ENCODE assay signal across 27 cellular contexts in genomic region chr14:74508844-74509428, GRCh38. TPM values are rescaled to one million over a fixed set of nuclear protein-coding genes. Genes with fewer than 3 reads are reported as not detected.
A peak's percentile ranks its signal among the peaks of the same experiment; 100 is the strongest.
DNase-seq lines count a peak whose midpoint lies in the region; ATAC-seq and TF ChIP-seq lines count a peak whose summit lies in the region.
"Had no signal": no experiment of that assay in that cellular context is flagged by ENCODE, and none has a peak within 500 bp of the region (broad histone marks: within the 10 kb centered on the region; RNA-seq: fewer than 3 reads in every experiment).

No MANE protein-coding gene starts in this region.

- peaks cover 30% of the 10 kb centered on the region for H3K36me3 Mint-ChIP-seq in chondrocyte (ENCODE audit: low read depth)
- peaks cover 2% of the 10 kb centered on the region for H3K36me3 Mint-ChIP-seq in T-helper 17 cell (ENCODE audit: low read depth)

- H3K9me3 Mint-ChIP-seq in chondrocyte (ENCODE audit: low read depth) = no peaks in the 10 kb centered on the region
- H3K9me3 Mint-ChIP-seq: activated B cell treated with CpG ODN at 0.5 μM for 24 hours; activated naive CD4-positive, alpha-beta T cell treated with anti-CD3 and anti-CD28 coated beads for 36 hours; activated T-cell treated with anti-CD3 and anti-CD28 coated beads, Interleukin-2, amount 50 U/mL, for 72 hours; neural crest cell; stimulated activated naive CD8-positive, alpha-beta T cell treated with anti-CD3 and anti-CD28 coated beads, Interleukin-15, amount 100 ng/mL, for 72 hours had no signal

- peaks cover 0 to 6% (median 0%) of the 10 kb centered on the region in 7 donors for H3K27me3 ChIP-seq in heart right ventricle
- H3K27me3 ChIP-seq: right atrium auricular region, uterus had no signal

- TF ChIP-seq CTCF in heart right ventricle (IDR thresholded peaks at IDR 0.05) (no peak), chondrocyte (IDR thresholded peaks at IDR 0.05) (no peak)

- WGBS in heart right ventricle, 2 donors = 76 to 81% methylated on average over 13 of the region's 13 CpGs

- no peaks in the 10 kb centered on the region for H3K27me3 Mint-ChIP-seq in chondrocyte (ENCODE audit: low read depth)
- peaks cover 43% of the 10 kb centered on the region for H3K27me3 Mint-ChIP-seq in T-helper 17 cell

- H3K4me1 ChIP-seq in heart right ventricle = peaks cover 0 to 11% (median 0%) of the 10 kb centered on the region in 9 donors
- H3K4me1 ChIP-seq: uterus had no signal

- H3K27ac Mint-ChIP-seq in chondrocyte (ENCODE audit: unreplicated experiment) (no peak overlapping the region), T-helper 17 cell (no peak overlapping the region)
- H3K27ac Mint-ChIP-seq: activated B cell treated with CpG ODN at 0.5 μM for 24 hours; activated naive CD4-positive, alpha-beta T cell treated with anti-CD3 and anti-CD28 coated beads for 36 hours; activated T-cell treated with anti-CD3 and anti-CD28 coated beads, Interleukin-2, amount 50 U/mL, for 72 hours; stimulated activated naive CD8-positive, alpha-beta T cell treated with anti-CD3 and anti-CD28 coated beads, Interleukin-15, amount 100 ng/mL, for 72 hours had no signal

- intact Hi-C loops in cardiac septum (cut with DNase I) = no loop called here
- intact Hi-C loops in heart right ventricle (cut with DNase I) = loop anchor here in 2 of 10 donors (5.0 to 10.0 kb wide), 2 partner anchors 96 to 98 kb away; no protein-coding TSS in a partner anchor

- no peak overlapping the region for H3K27ac ChIP-seq in heart right ventricle
- H3K27ac ChIP-seq: right atrium auricular region, uterus had no signal

- H3K4me3 ChIP-seq in heart right ventricle = no peak overlapping the region
- H3K4me3 ChIP-seq: right atrium auricular region, thoracic aorta, uterus had no signal

- peaks cover 37% of the 10 kb centered on the region for H3K4me1 Mint-ChIP-seq in chondrocyte (ENCODE audit: low read depth)
- H3K4me1 Mint-ChIP-seq in T-helper 17 cell = peaks cover 5% of the 10 kb centered on the region

- H3K36me3 ChIP-seq in heart right ventricle = peaks cover 0 to 56% (median 0%) of the 10 kb centered on the region in 9 donors
- H3K36me3 ChIP-seq: uterus had no signal

- ATAC-seq in heart right ventricle (no peak), HG02571 (IDR thresholded peaks at IDR 0.05; ENCODE audit: unreplicated experiment) (no peak), GM18861 (IDR thresholded peaks at IDR 0.05; ENCODE audit: unreplicated experiment) (no peak), T-helper 17 cell (no peak)
- ATAC-seq: activated T-cell treated with anti-CD3 and anti-CD28 coated beads, Interleukin-2, amount 50 U/mL, for 72 hours had no signal

- DNase-seq in cardiac septum (ENCODE audit: low spot score) (peak; percentile 71), heart right ventricle (no peak), chondrocyte (ENCODE audit: low spot score) (peak; percentile 82), mesenteric fat pad (ENCODE audit: low spot score) (peak; percentile 87), amygdala (lab: John Stamatoyannopoulos, UW) (no peak), T-helper 17 cell (no peak)
- DNase-seq: activated B cell treated with CpG ODN at 0.5 μM for 24 hours; activated CD4-positive, alpha-beta T cell treated with anti-CD3 and anti-CD28 coated beads, Interleukin-2, amount 50 U/mL, for 4 hours; activated naive CD4-positive, alpha-beta T cell treated with anti-CD3 and anti-CD28 coated beads for 36 hours; activated T-cell treated with anti-CD3 and anti-CD28 coated beads, Interleukin-2, amount 50 U/mL, for 72 hours; amniotic stem cell; DMS 273 treated with DMSO at 0.1 percent for 48 hours; effector CD8-positive, alpha-beta T cell; GOT3; hypothalamus; NCI-H1436 treated with DMSO at 0.1 percent for 48 hours; NCI-H774; stimulated activated CD4-positive, alpha-beta T cell treated with anti-CD3 and anti-CD28 coated beads, Interleukin-12 subunit alpha, Interleukin-12 subunit beta, amount 100 ng/mL, for 4 hours; stimulated activated CD4-positive, alpha-beta T cell treated with anti-CD3 and anti-CD28 coated beads, Interleukin-2, amount 100 ng/mL, for 48 hours; stimulated activated naive CD8-positive, alpha-beta T cell treated with anti-CD3 and anti-CD28 coated beads, Interleukin-15, amount 100 ng/mL, for 72 hours; T-helper 1 cell had no signal

- H3K9me3 ChIP-seq in heart right ventricle (no peaks in the 10 kb centered on the region), T-helper 17 cell (ENCODE audit: control insufficient read depth, low read length, poor library complexity, severe bottlenecking) (no peaks in the 10 kb centered on the region)
- H3K9me3 ChIP-seq: right atrium auricular region, thoracic aorta, uterus had no signal

- no peak overlapping the region for H3K4me3 Mint-ChIP-seq in chondrocyte (ENCODE audit: unreplicated experiment)
- H3K4me3 Mint-ChIP-seq in T-helper 17 cell = no peak overlapping the region
- H3K4me3 Mint-ChIP-seq: activated B cell treated with CpG ODN at 0.5 μM for 24 hours; activated naive CD4-positive, alpha-beta T cell treated with anti-CD3 and anti-CD28 coated beads for 36 hours; activated T-cell treated with anti-CD3 and anti-CD28 coated beads, Interleukin-2, amount 50 U/mL, for 72 hours; neural crest cell; stimulated activated naive CD8-positive, alpha-beta T cell treated with anti-CD3 and anti-CD28 coated beads, Interleukin-15, amount 100 ng/mL, for 72 hours had no signal

RNA-seq across cellular contexts. Expression of gene ISCA2, which starts 15.4 kb away (rescaled TPM):
- 40.5 TPM for total RNA-seq in cardiac septum
- 10 to 100 TPM; 32.0 to 44.3 (median 40.3) TPM for total RNA-seq in heart right ventricle
- polyA plus RNA-seq in heart right ventricle = 10 to 100 TPM; 20.6 to 32.1 TPM
- total RNA-seq in chondrocyte = 16.6 to 18.9 TPM (median 16.9 TPM) in 3 replicates
- total RNA-seq in mesenteric fat pad = 17.8 TPM
- 10 to 100 TPM; 14.4 to 21.3 TPM for total RNA-seq in T-helper 17 cell

RNA-seq across cellular contexts. Expression of gene NPC2, which starts 15.8 kb away (rescaled TPM):
- total RNA-seq in cardiac septum (116 TPM), heart right ventricle (100 to 1,000 TPM in 5 of 10 donors, 10 to 100 TPM in 5; 70.0 to 258 (median 96.0) TPM), chondrocyte (209 to 313 TPM (median 212 TPM) in 3 replicates), mesenteric fat pad (290 TPM), T-helper 17 cell (10 to 100 TPM; 32.7 to 39.0 TPM)
- polyA plus RNA-seq in heart right ventricle = 100 to 1,000 TPM; 130 to 148 TPM

Comparison
In these comparisons a context has a peak if more than half of its experiments do, and no peak if none do; other contexts are left out.
1. DNase-seq: peak in cardiac septum (single experiment), chondrocyte (single experiment) and mesenteric fat pad (single experiment); none in heart right ventricle (0 of 2), amygdala (0 of 56) and T-helper 17 cell (0 of 3).